ENCODE assay signal across 21 cellular contexts in the genomic region with DNA sequence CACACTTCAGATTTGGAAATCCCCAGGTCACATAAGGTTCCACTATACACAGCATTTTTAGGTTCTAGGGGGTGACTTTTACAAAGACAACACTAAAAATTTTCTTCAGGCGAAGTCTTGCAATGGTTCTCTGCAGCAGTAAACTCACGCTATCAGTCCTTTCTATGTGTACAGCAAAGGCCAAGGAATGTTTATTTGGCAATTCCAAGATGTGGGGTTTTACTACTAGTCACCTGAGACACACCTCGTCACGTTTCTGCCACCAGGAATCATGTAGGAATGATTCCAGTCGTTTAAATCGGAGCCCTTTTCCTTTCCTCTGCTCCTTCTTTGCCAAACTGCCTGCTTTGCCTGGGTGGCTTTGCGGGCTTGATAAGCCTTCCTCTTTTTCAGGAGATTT.
DNase-seq lines count a peak whose midpoint lies in the region; ATAC-seq, FAIRE-seq and TF ChIP-seq lines count a peak whose summit lies in the region.
"Had no signal": no experiment of that assay in that cellular context is flagged by ENCODE, and none has a peak within 500 bp of the region (broad histone marks: within the 10 kb centered on the region; RNA-seq: fewer than 3 reads in every experiment).

No MANE protein-coding gene starts in this region.

- no peak overlapping the region for H2BK12ac ChIP-seq in H1 (ENCODE audit: low read depth, low read length)

- H3K18ac ChIP-seq in H1 (ENCODE audit: extremely low read depth, low read length): no peak overlapping the region

- H4K8ac ChIP-seq in H1 (ENCODE audit: extremely low read depth, insufficient read depth, low read length): no peak overlapping the region

- no peak overlapping the region for H2BK120ac ChIP-seq in H1 (replicated peaks; ENCODE audit: low read depth, low read length)

- no peak for TF ChIP-seq RAD21 in H1 (IDR thresholded peaks at IDR 0.05 in 1 of 2, conservative IDR thresholded peaks at IDR 0.05 in 1 of 2; ENCODE audit: low read depth in 2 of 2, low read length in 2 of 2)

- H3K4me1 ChIP-seq in H1 (replicated peaks in 1 of 4; ENCODE audit: control insufficient read depth in 3 of 4, insufficient read depth in 4 of 4, low read length in 3 of 4): no peaks in the 10 kb centered on the region
- H3K4me1 ChIP-seq: A549 had no signal

- no peaks in the 10 kb centered on the region for H3K79me2 ChIP-seq in H1 (ENCODE audit: control insufficient read depth in 1 of 2, insufficient read depth in 2 of 2, low read length in 2 of 2)

- H2AK5ac ChIP-seq in H1 (ENCODE audit: low read depth, low read length): no peak overlapping the region

- no peak overlapping the region for H4K91ac ChIP-seq in H1 (replicated peaks; ENCODE audit: insufficient read length, low read length)

- H4K20me1 ChIP-seq in H1 (replicated peaks in 1 of 2; ENCODE audit: control insufficient read depth in 1 of 2, insufficient read depth in 2 of 2, low read length in 2 of 2): no peaks in the 10 kb centered on the region

- H3K79me1 ChIP-seq in H1 (ENCODE audit: low read depth, low read length): no peaks in the 10 kb centered on the region

- FAIRE-seq in H1 (lab: Jason Lieb, UNC): peak; percentile 28
- FAIRE-seq: A549, GM12891, GM18507 had no signal

- H3K27ac ChIP-seq in SK-N-MC (peak overlapping the region; percentile 70), H1 (ENCODE audit: low read depth, low read length) (no peak overlapping the region)
- H3K27ac ChIP-seq: A549 had no signal

- no peak overlapping the region for H3K56ac ChIP-seq in H1 (replicated peaks; ENCODE audit: insufficient read length, low read depth, low read length)

- H3K9me3 ChIP-seq in SK-N-MC (ENCODE audit: low read depth, low read length) (no peaks in the 10 kb centered on the region), H1 (ENCODE audit: insufficient read depth in 2 of 2, low read depth in 1 of 2, low read length in 1 of 2) (no peaks in the 10 kb centered on the region)
- H3K9me3 ChIP-seq: A549 had no signal

- TF ChIP-seq CTCF in H1 (IDR thresholded peaks at IDR 0.05; ENCODE audit: control extremely low read depth in 1 of 3, insufficient read depth in 1 of 3, low read depth in 1 of 3, low read length in 3 of 3): no peak

- no peaks in the 10 kb centered on the region for H3K23me2 ChIP-seq in H1 (ENCODE audit: low read depth, low read length)

- POLR2A ChIA-PET in H1 (lab: Charles Lee; ENCODE audit: partially characterized antibody): no interaction called here

- no peak overlapping the region for H2BK5ac ChIP-seq in H1 (ENCODE audit: low read depth, low read length)

- no peak overlapping the region for H2BK15ac ChIP-seq in H1 (ENCODE audit: low read length)

- no peaks in the 10 kb centered on the region for H3K27me3 ChIP-seq in H1 (replicated peaks in 1 of 4; ENCODE audit: control insufficient read depth in 3 of 4, extremely low read depth in 1 of 4, insufficient read depth in 3 of 4, low read length in 3 of 4)

- no peak overlapping the region for H3K4me2 ChIP-seq in H1 (ENCODE audit: insufficient read depth in 1 of 2, low read depth in 2 of 2, low read length in 2 of 2)
- H3K4me2 ChIP-seq: A549 had no signal

- H4K5ac ChIP-seq in H1 (ENCODE audit: insufficient read length, low read depth, low read length): no peak overlapping the region

- ATAC-seq in GM19035 (IDR thresholded peaks at IDR 0.05; ENCODE audit: unreplicated experiment): no peak
- ATAC-seq in HG03469 (IDR thresholded peaks at IDR 0.05; ENCODE audit: unreplicated experiment): no peak
- ATAC-seq: A549 had no signal

- H2BK20ac ChIP-seq in H1 (ENCODE audit: low read length): no peak overlapping the region

- H3K23ac ChIP-seq in H1 (ENCODE audit: insufficient read length): no peak overlapping the region

- H3K36me3 ChIP-seq in SK-N-MC (ENCODE audit: insufficient read depth, low read length): no peaks in the 10 kb centered on the region
- H3K36me3 ChIP-seq in H1 (ENCODE audit: control insufficient read depth in 2 of 4, insufficient read depth in 4 of 4, low read length in 3 of 4): no peaks in the 10 kb centered on the region

- no peak overlapping the region for H3K14ac ChIP-seq in H1 (ENCODE audit: insufficient read length)

- H3K4ac ChIP-seq in H1 (replicated peaks; ENCODE audit: insufficient read length, low read depth, low read length): no peak overlapping the region

- WGBS in H1 (ENCODE audit: extremely low coverage in 1 of 2, insufficient coverage in 1 of 2, insufficient read length in 1 of 2, insufficient replicate concordance in 2 of 2, low coverage in 1 of 2, low lambda C conversion rate in 2 of 2, missing lambda C conversion rate in 1 of 2), 2 experiments: 79% methylated on average over 7 of the region's 7 CpGs; no CpG with 5 or more reads in 1 of the 2 experiments

- H3K4me3 ChIP-seq in SK-N-MC: no peak overlapping the region
- H3K4me3 ChIP-seq in H1 (ENCODE audit: extremely low read depth in 1 of 4, insufficient read depth in 2 of 4, low read depth in 3 of 4, low read length in 4 of 4): no peak overlapping the region
- H3K4me3 ChIP-seq: A549 had no signal

- CTCF ChIA-PET in H1 (lab: Charles Lee; ENCODE audit: partially characterized antibody): no interaction called here

- H3K9ac ChIP-seq in SK-N-MC (ENCODE audit: insufficient read length) (no peak overlapping the region), H1 (replicated peaks in 1 of 4; ENCODE audit: extremely low read depth in 1 of 4, low read depth in 3 of 4, low read length in 3 of 4) (no peak overlapping the region)

- TF ChIP-seq POLR2A in H1 (IDR thresholded peaks at IDR 0.05; ENCODE audit: control extremely low read depth in 1 of 2, low read depth in 2 of 2, low read length in 2 of 2): no peak

- TF ChIP-seq EP300 in H1 (IDR thresholded peaks at IDR 0.05; ENCODE audit: borderline replicate concordance in 1 of 2, low read depth in 2 of 2, low read length in 2 of 2): no peak

- DNase-seq in SK-N-MC (ENCODE audit: low read depth, low spot score) (no peak), H1 (ENCODE audit: low read depth in 1 of 2, low spot score in 2 of 2) (no peak), left kidney (ENCODE audit: low read depth, low spot score) (peak; percentile 3), NOMO-1 treated with dmso at 0.1 percent for 144 hours (lab: John Stamatoyannopoulos, UW; ENCODE audit: unreplicated experiment) (no peak), KG1 (lab: John Stamatoyannopoulos, UW) (no peak)
- DNase-seq: 8988T; C1 segment of cervical spinal cord; Calu3; CD4-positive, alpha-beta memory T cell; COR-L47; DMS53; DMS79 treated with DMSO at 0.1 percent for 48 hours; GF-D8; GOT3; H7; HCEC 1CT had no signal

- H2AFZ ChIP-seq in H1 (ENCODE audit: low read length): no peak overlapping the region

TF ChIP-seq in H1, 55 proteins besides CTCF, POLR2A, EP300 and RAD21:
- TF ChIP-seq HDAC2 (IDR thresholded peaks at IDR 0.05; ENCODE audit: borderline replicate concordance in 1 of 2, low read depth in 2 of 2, low read length in 2 of 2) (no peak), SIX5 (IDR thresholded peaks at IDR 0.05; ENCODE audit: low read depth, low read length) (no peak)
